15 cellular contexts compared by ENCODE assay signal in the genomic region with DNA sequence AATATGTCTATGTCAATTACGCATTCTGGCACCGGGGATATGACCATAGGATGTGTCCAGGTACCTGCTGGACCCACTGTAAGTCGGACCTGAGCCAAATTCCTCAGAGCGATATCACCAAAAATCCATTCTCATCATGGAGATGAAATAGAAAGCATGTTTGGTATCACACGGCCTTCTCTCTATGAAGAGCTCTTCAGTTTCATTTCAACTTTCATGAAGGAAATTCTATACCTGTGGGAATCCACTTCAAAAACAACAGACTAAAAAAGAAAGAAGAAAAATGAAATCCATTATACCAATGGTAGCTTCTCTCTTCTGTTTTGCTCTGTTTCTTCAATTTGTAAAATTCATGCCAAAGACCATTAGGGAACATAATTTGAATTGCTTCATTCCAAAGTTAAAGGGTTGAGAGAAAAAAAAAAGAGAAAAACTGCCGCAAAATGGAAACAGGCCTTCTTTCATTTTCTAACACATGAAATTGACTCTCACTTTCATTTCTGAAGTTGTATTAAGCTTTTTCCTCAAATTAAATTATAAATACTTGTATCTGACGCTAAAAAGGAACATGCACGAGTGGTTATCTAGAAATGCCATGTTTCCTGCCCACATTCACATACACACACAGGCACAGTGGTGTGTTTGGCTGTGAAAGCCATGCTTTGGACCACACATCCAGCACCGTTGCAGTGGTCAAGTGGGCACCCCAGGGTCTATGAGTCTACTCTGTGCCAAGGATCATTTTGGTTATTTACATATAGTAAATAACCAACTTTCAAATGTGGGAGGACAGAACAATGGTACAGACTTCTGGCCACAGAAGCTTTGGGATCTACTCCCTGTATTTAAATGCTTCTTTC. TPM values are rescaled to one million over a fixed set of nuclear protein-coding genes. Genes with fewer than 3 reads are reported as not detected.
DNase-seq lines count a peak whose midpoint lies in the region; ATAC-seq and TF ChIP-seq lines count a peak whose summit lies in the region.
"Had no signal": no experiment of that assay in that cellular context is flagged by ENCODE, and none has a peak within 500 bp of the region (broad histone marks: within the 10 kb centered on the region; RNA-seq: fewer than 3 reads in every experiment).

No MANE protein-coding gene starts in this region.

- H3K4me1 ChIP-seq in OCI-LY7 (ENCODE audit: insufficient read depth, low read length, poor library complexity, severe bottlenecking) = no peaks in the 10 kb centered on the region
- H3K4me1 ChIP-seq: heart right ventricle had no signal

- no peak overlapping the region for H3K4me2 ChIP-seq in OCI-LY7 (ENCODE audit: low read length)

- intact Hi-C loops in OCI-LY7 (cut with micrococcal nuclease; ENCODE audit: unreplicated experiment) (no loop called here), Calu3 (cut with micrococcal nuclease; ENCODE audit: unreplicated experiment) (no loop called here)

- no peaks in the 10 kb centered on the region for H4K20me1 ChIP-seq in OCI-LY7 (ENCODE audit: insufficient read depth, low read length)

- no peaks in the 10 kb centered on the region for H3K9me3 ChIP-seq in OCI-LY7 (ENCODE audit: low read length)
- H3K9me3 ChIP-seq: heart right ventricle, thoracic aorta had no signal

- H3K27me3 Mint-ChIP-seq in Calu3 (ENCODE audit: unreplicated experiment) = no peaks in the 10 kb centered on the region

- no peaks in the 10 kb centered on the region for H3K79me2 ChIP-seq in OCI-LY7 (ENCODE audit: insufficient read depth, low read depth, low read length)

- H3K36me3 Mint-ChIP-seq in Calu3 (ENCODE audit: insufficient read depth, unreplicated experiment) = no peaks in the 10 kb centered on the region

- no peaks in the 10 kb centered on the region for H3K9me3 Mint-ChIP-seq in Calu3 (ENCODE audit: low read depth, unreplicated experiment)
- H3K9me3 Mint-ChIP-seq: endodermal cell; T-helper 1 cell treated with Interleukin-12 subunit alpha and Interleukin-12 subunit beta and Interleukin-4 antibody, amounts not matched to agents 30 μg/mL and 1 μg/mL, for 36 hours had no signal

- H2AFZ ChIP-seq in OCI-LY7 (ENCODE audit: low read length) = no peak overlapping the region

- no peak overlapping the region for H3K27ac Mint-ChIP-seq in Calu3 (ENCODE audit: unreplicated experiment)
- H3K27ac Mint-ChIP-seq: endodermal cell; T-helper 1 cell treated with Interleukin-12 subunit alpha and Interleukin-12 subunit beta and Interleukin-4 antibody, amounts not matched to agents 30 μg/mL and 1 μg/mL, for 36 hours had no signal

- H3K4me3 Mint-ChIP-seq in Calu3 (ENCODE audit: low read depth, unreplicated experiment) = no peak overlapping the region
- H3K4me3 Mint-ChIP-seq: endodermal cell; T-helper 1 cell treated with Interleukin-12 subunit alpha and Interleukin-12 subunit beta and Interleukin-4 antibody, amounts not matched to agents 30 μg/mL and 1 μg/mL, for 36 hours had no signal

- no TSS peak for BruUV-seq in OCI-LY7 (replicated peaks; lab: Mats Ljungman, UMichigan)
- BruUV-seq in Calu3 (replicated peaks; lab: Mats Ljungman, UMichigan) = no TSS peak

- H3K9me2 ChIP-seq in OCI-LY7 (ENCODE audit: insufficient read depth, low read length) = no peaks in the 10 kb centered on the region

- no peaks in the 10 kb centered on the region for H3K4me1 Mint-ChIP-seq in Calu3 (ENCODE audit: low read depth, unreplicated experiment)

- H3K36me3 ChIP-seq in OCI-LY7 (ENCODE audit: insufficient read depth, low read length) = no peaks in the 10 kb centered on the region
- H3K36me3 ChIP-seq: heart right ventricle, thoracic aorta had no signal

- peak; percentile 5 for DNase-seq in OCI-LY7 (ENCODE audit: low spot score)
- DNase-seq in dermis blood vessel endothelial cell = no peak
- DNase-seq in Calu3 = no peak
- DNase-seq in activated CD4-positive, alpha-beta T cell treated with anti-CD3 and anti-CD28 coated beads, Interleukin-2, amount 50 U/mL, for 48 hours = no peak
- no peak for DNase-seq in 8988T
- DNase-seq: activated CD8-positive, alpha-beta memory T cell treated with anti-CD3 and anti-CD28 coated beads, Interleukin-2, amount 50 U/mL, for 4 hours; aorta; endodermal cell; heart right ventricle; NCI-H1694 treated with DMSO at 0.1 percent for 48 hours had no signal

- TF ChIP-seq CTCF in OCI-LY7 (conservative IDR thresholded peaks at IDR 0.05; ENCODE audit: low read length) (no peak), Calu3 (IDR thresholded peaks at IDR 0.05; ENCODE audit: unreplicated experiment) (no peak)

- ATAC-seq in GM18517 (IDR thresholded peaks at IDR 0.05; ENCODE audit: unreplicated experiment) (peak; percentile 67), GM21367 (IDR thresholded peaks at IDR 0.05; ENCODE audit: unreplicated experiment) (peak; percentile 75), HG03025 (IDR thresholded peaks at IDR 0.05; ENCODE audit: low FRiP score, unreplicated experiment) (peak; percentile 77)
- ATAC-seq: heart right ventricle had no signal

- no peak overlapping the region for H3K27ac ChIP-seq in OCI-LY7 (ENCODE audit: low read depth, low read length, poor library complexity, severe bottlenecking)
- H3K27ac ChIP-seq: heart right ventricle, thoracic aorta had no signal

- H3K4me3 ChIP-seq in OCI-LY7 (ENCODE audit: low read depth, low read length, poor library complexity, severe bottlenecking) = no peak overlapping the region
- H3K4me3 ChIP-seq: heart right ventricle, thoracic aorta had no signal

- POLR2A ChIA-PET in OCI-LY7 (lab: Charles Lee) = interaction anchor here (0.7 to 1.7 kb wide), 5 partner anchors 16 to 351 kb away, joined by 3 to 6 read pairs (median 4); a partner anchor contains a TSS

- CTCF ChIA-PET in OCI-LY7 (lab: Charles Lee; ENCODE audit: unreplicated experiment) = no interaction called here
- CTCF ChIA-PET in Calu3 (lab: Charles Lee) = no interaction called here

RNA-seq across cellular contexts. Expression of a gene that starts 46.9 kb away (rescaled TPM):
- total RNA-seq in OCI-LY7 (2014; rRNA removed; shearing (Covaris generic)) = 39.6 and 58.3 TPM in 2 replicates
- total RNA-seq in OCI-LY7 (2022) (22.7 and 28.6 TPM in 2 replicates), dermis blood vessel endothelial cell (14.1 and 41.5 TPM in 2 replicates), Calu3 (2022) (37.7 and 39.4 TPM in 2 replicates)
